Comparison of ENCODE assay signal across 1 cellular context in genomic region chr5:5066276-5067186, GRCh38.
TF ChIP-seq lines count a peak whose summit lies in the region.

No MANE protein-coding gene starts in this region.

TF ChIP-seq in HEK293, 187 proteins besides CTCF, POLR2A, EP300 and RAD21 (continued from another document):
- peak; percentile 62 for TF ChIP-seq PRDM10 (tag by site-specific recombination; IDR thresholded peaks at IDR 0.05)
- TF ChIP-seq ZNF169 (tag by site-specific recombination; IDR thresholded peaks at IDR 0.05) = no peak
- TF ChIP-seq GLI4 (tag by site-specific recombination; IDR thresholded peaks at IDR 0.05) = no peak
- TF ChIP-seq ZNF175 (tag by site-specific recombination; IDR thresholded peaks at IDR 0.05) = no peak
- TF ChIP-seq ZNF10 (tag by site-specific recombination; IDR thresholded peaks at IDR 0.05) = no peak
- peak; percentile 87 for TF ChIP-seq GLIS1 (tag by site-specific recombination; IDR thresholded peaks at IDR 0.05)
- TF ChIP-seq ZNF391 (tag by site-specific recombination; IDR thresholded peaks at IDR 0.05; ENCODE audit: borderline replicate concordance, low read depth) = no peak
- no peak for TF ChIP-seq TRIM28 (IDR thresholded peaks at IDR 0.05; ENCODE audit: borderline replicate concordance, low read length)
- TF ChIP-seq PBX3 (CRISPR knock-in tag; IDR thresholded peaks at IDR 0.05) = no peak
- no peak for TF ChIP-seq HOXC10 (CRISPR knock-in tag; IDR thresholded peaks at IDR 0.05)
- no peak for TF ChIP-seq SALL2 (tag by site-specific recombination; IDR thresholded peaks at IDR 0.05; ENCODE audit: borderline replicate concordance)
- TF ChIP-seq ZNF76 (tag by site-specific recombination; IDR thresholded peaks at IDR 0.05; ENCODE audit: borderline replicate concordance, low read depth) = no peak
- no peak for TF ChIP-seq HOXD13 (CRISPR knock-in tag; IDR thresholded peaks at IDR 0.05; ENCODE audit: borderline replicate concordance)
- TF ChIP-seq, protein P1, sequence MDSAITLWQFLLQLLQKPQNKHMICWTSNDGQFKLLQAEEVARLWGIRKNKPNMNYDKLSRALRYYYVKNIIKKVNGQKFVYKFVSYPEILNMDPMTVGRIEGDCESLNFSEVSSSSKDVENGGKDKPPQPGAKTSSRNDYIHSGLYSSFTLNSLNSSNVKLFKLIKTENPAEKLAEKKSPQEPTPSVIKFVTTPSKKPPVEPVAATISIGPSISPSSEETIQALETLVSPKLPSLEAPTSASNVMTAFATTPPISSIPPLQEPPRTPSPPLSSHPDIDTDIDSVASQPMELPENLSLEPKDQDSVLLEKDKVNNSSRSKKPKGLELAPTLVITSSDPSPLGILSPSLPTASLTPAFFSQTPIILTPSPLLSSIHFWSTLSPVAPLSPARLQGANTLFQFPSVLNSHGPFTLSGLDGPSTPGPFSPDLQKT (IDR thresholded peaks at IDR 0.05; ENCODE audit: borderline replicate concordance, low read depth, low read length) = no peak
- no peak for TF ChIP-seq KLF1 (tag by site-specific recombination; IDR thresholded peaks at IDR 0.05)
- TF ChIP-seq, protein P2, sequence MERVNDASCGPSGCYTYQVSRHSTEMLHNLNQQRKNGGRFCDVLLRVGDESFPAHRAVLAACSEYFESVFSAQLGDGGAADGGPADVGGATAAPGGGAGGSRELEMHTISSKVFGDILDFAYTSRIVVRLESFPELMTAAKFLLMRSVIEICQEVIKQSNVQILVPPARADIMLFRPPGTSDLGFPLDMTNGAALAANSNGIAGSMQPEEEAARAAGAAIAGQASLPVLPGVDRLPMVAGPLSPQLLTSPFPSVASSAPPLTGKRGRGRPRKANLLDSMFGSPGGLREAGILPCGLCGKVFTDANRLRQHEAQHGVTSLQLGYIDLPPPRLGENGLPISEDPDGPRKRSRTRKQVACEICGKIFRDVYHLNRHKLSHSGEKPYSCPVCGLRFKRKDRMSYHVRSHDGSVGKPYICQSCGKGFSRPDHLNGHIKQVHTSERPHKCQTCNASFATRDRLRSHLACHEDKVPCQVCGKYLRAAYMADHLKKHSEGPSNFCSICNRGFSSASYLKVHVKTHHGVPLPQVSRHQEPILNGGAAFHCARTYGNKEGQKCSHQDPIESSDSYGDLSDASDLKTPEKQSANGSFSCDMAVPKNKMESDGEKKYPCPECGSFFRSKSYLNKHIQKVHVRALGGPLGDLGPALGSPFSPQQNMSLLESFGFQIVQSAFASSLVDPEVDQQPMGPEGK (tag by site-specific recombination; IDR thresholded peaks at IDR 0.05) = no peak
- TF ChIP-seq ZNF48 (tag by site-specific recombination; IDR thresholded peaks at IDR 0.05) = no peak
- no peak for TF ChIP-seq ZNF280C (tag by site-specific recombination; IDR thresholded peaks at IDR 0.05)
- no peak for TF ChIP-seq REST (tag by site-specific recombination; IDR thresholded peaks at IDR 0.05)
- no peak for TF ChIP-seq KLF9 (tag by site-specific recombination; IDR thresholded peaks at IDR 0.05; ENCODE audit: low read depth)
- no peak for TF ChIP-seq OVOL3 (tag by site-specific recombination; IDR thresholded peaks at IDR 0.05)
- TF ChIP-seq ZNF473 (tag by site-specific recombination; IDR thresholded peaks at IDR 0.05) = no peak
- TF ChIP-seq ZNF426 (tag by site-specific recombination; IDR thresholded peaks at IDR 0.05) = no peak
- no peak for TF ChIP-seq BCL11B (tag by site-specific recombination; IDR thresholded peaks at IDR 0.05; ENCODE audit: low read depth)
- TF ChIP-seq, protein P3, sequence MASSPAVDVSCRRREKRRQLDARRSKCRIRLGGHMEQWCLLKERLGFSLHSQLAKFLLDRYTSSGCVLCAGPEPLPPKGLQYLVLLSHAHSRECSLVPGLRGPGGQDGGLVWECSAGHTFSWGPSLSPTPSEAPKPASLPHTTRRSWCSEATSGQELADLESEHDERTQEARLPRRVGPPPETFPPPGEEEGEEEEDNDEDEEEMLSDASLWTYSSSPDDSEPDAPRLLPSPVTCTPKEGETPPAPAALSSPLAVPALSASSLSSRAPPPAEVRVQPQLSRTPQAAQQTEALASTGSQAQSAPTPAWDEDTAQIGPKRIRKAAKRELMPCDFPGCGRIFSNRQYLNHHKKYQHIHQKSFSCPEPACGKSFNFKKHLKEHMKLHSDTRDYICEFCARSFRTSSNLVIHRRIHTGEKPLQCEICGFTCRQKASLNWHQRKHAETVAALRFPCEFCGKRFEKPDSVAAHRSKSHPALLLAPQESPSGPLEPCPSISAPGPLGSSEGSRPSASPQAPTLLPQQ (tag by site-specific recombination; IDR thresholded peaks at IDR 0.05) = 0 out of 2 replicates have a peak, but pooled peaks have one; percentile 15
- no peak for TF ChIP-seq ZNF843 (tag by site-specific recombination; IDR thresholded peaks at IDR 0.05)
- TF ChIP-seq SCRT1 (tag by site-specific recombination; IDR thresholded peaks at IDR 0.05; ENCODE audit: borderline replicate concordance) = no peak
- no peak for TF ChIP-seq ZBTB20 (tag by site-specific recombination; IDR thresholded peaks at IDR 0.05)
- TF ChIP-seq, protein P4, sequence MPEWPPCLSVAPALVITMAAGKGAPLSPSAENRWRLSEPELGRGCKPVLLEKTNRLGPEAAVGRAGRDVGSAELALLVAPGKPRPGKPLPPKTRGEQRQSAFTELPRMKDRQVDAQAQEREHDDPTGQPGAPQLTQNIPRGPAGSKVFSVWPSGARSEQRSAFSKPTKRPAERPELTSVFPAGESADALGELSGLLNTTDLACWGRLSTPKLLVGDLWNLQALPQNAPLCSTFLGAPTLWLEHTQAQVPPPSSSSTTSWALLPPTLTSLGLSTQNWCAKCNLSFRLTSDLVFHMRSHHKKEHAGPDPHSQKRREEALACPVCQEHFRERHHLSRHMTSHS (tag by site-specific recombination; IDR thresholded peaks at IDR 0.05) = no peak
- TF ChIP-seq BCL6B (tag by site-specific recombination; IDR thresholded peaks at IDR 0.05) = no peak
- no peak for TF ChIP-seq ZNF747 (tag by site-specific recombination; IDR thresholded peaks at IDR 0.05)
